Comparison of ENCODE assay signal across 9 cellular contexts in the genomic region with DNA sequence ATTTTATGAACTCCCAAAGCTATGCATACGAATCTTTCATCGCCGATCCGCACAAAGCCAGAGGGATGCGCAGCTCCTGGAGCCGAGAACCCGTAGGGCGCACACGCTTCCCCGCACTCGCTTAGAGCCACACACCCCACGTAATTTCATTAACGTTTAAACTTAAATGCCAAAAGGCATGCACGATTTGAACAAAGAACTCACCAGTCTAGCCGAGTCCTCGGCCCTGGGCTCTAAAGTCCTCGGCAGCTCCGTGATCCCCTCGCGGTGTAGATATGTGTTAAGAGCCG. TPM values are rescaled to one million over a fixed set of nuclear protein-coding genes. Genes with fewer than 3 reads are reported as not detected.
DNase-seq lines count a peak whose midpoint lies in the region; ATAC-seq, FAIRE-seq and TF ChIP-seq lines count a peak whose summit lies in the region.
"Had no signal": no experiment of that assay in that cellular context is flagged by ENCODE, and none has a peak within 500 bp of the region (broad histone marks: within the 10 kb centered on the region; RNA-seq: fewer than 3 reads in every experiment).

No MANE protein-coding gene starts in this region.

- TF ChIP-seq POLR2A in right lobe of liver (IDR thresholded peaks at IDR 0.05): no peak
- no peak for TF ChIP-seq POLR2A in tibial nerve (IDR thresholded peaks at IDR 0.05)

- no peaks in the 10 kb centered on the region for H3K36me3 ChIP-seq in bronchial epithelial cell (ENCODE audit: control insufficient read depth, insufficient read depth, low read length)
- H3K36me3 ChIP-seq in right lobe of liver: no peaks in the 10 kb centered on the region
- H3K36me3 ChIP-seq in tibial nerve: no peaks in the 10 kb centered on the region

- H3K27me3 Mint-ChIP-seq in activated CD4-positive, alpha-beta T cell treated with anti-CD3 and anti-CD28 coated beads for 36 hours: peaks cover 59% of the 10 kb centered on the region

- H3K27ac ChIP-seq in right lobe of liver: peak overlapping the region; percentile 85 to 93 (median 87)
- H3K27ac ChIP-seq in tibial nerve: peak overlapping the region; percentile 84 to 97 (median 87)

- POLR2A ChIA-PET in activated CD4-positive, alpha-beta T cell treated with anti-CD3 and anti-CD28 coated beads for 36 hours (lab: Charles Lee): no interaction called here

- H3K27me3 ChIP-seq in bronchial epithelial cell (ENCODE audit: control insufficient read depth, insufficient read depth, low read length) (no peaks in the 10 kb centered on the region), right lobe of liver (no peaks in the 10 kb centered on the region), tibial nerve (no peaks in the 10 kb centered on the region)

- intact Hi-C loops in activated CD4-positive, alpha-beta T cell treated with anti-CD3 and anti-CD28 coated beads for 36 hours (cut with DNase I, micrococcal nuclease): no loop called here
- intact Hi-C loops in right lobe of liver (cut with DNase I): no loop called here

- H3K4me1 ChIP-seq in right lobe of liver (peaks cover 0 to 12% (median 0%) of the 10 kb centered on the region in 4 donors), tibial nerve (peaks cover 0 to 43% (median 0%) of the 10 kb centered on the region in 4 donors)

- no peak overlapping the region for H3K27ac Mint-ChIP-seq in activated CD4-positive, alpha-beta T cell treated with anti-CD3 and anti-CD28 coated beads for 36 hours

- TF ChIP-seq CTCF in bronchial epithelial cell (IDR thresholded peaks at IDR 0.05; ENCODE audit: insufficient read depth, low read length, severe bottlenecking) (no peak), right lobe of liver (IDR thresholded peaks at IDR 0.05) (peak in 1 of 4 donors; percentile 0), tibial nerve (IDR thresholded peaks at IDR 0.05) (no peak)

- no peaks in the 10 kb centered on the region for H3K9me3 ChIP-seq in right lobe of liver
- H3K9me3 ChIP-seq in tibial nerve: no peaks in the 10 kb centered on the region

- CTCF ChIA-PET in activated CD4-positive, alpha-beta T cell treated with anti-CD3 and anti-CD28 coated beads for 36 hours (lab: Charles Lee): interaction anchor here (0.6 kb wide), 1 partner anchor 1442 kb away, joined by 4 read pairs; no protein-coding TSS in a partner anchor

- DNase-seq in activated CD4-positive, alpha-beta T cell treated with anti-CD3 and anti-CD28 coated beads for 36 hours: no peak
- DNase-seq in activated CD4-positive, alpha-beta T cell treated with anti-CD3 and anti-CD28 coated beads for 1 hour: no peak
- no peak for DNase-seq in bronchial epithelial cell (ENCODE audit: low read depth)
- DNase-seq in right lobe of liver: no peak
- DNase-seq in tibial nerve (ENCODE audit: low spot score in 2 of 2): no peak
- no peak for DNase-seq in COR-L47 (lab: John Stamatoyannopoulos, UW)
- DNase-seq: activated T-cell treated with anti-CD3 and anti-CD28 coated beads, Interleukin-2, amount 50 U/mL, for 1 hour had no signal

- no peak for FAIRE-seq in bronchial epithelial cell (lab: Jason Lieb, UNC)

- WGBS in right lobe of liver (ENCODE audit: insufficient coverage, low coverage, low lambda C conversion rate, missing lambda C conversion rate): 0% methylated on average over 21 of the region's 21 CpGs
- 0 to 3% methylated on average over 21 of the region's 21 CpGs for WGBS in tibial nerve, 2 donors

- no peak overlapping the region for H3K4me3 Mint-ChIP-seq in activated CD4-positive, alpha-beta T cell treated with anti-CD3 and anti-CD28 coated beads for 36 hours

- no peaks in the 10 kb centered on the region for H3K36me3 Mint-ChIP-seq in activated CD4-positive, alpha-beta T cell treated with anti-CD3 and anti-CD28 coated beads for 36 hours (ENCODE audit: low read depth)

- TF ChIP-seq EP300 in tibial nerve (IDR thresholded peaks at IDR 0.05): no peak

- no peaks in the 10 kb centered on the region for H3K9me3 Mint-ChIP-seq in activated CD4-positive, alpha-beta T cell treated with anti-CD3 and anti-CD28 coated beads for 36 hours (ENCODE audit: low read depth)

- H3K4me1 Mint-ChIP-seq in activated CD4-positive, alpha-beta T cell treated with anti-CD3 and anti-CD28 coated beads for 36 hours: peaks cover 19% of the 10 kb centered on the region

- H3K4me3 ChIP-seq in bronchial epithelial cell (ENCODE audit: low read depth, low read length): peak overlapping the region; percentile 61
- peak overlapping the region; percentile 63 to 88 (median 72) for H3K4me3 ChIP-seq in right lobe of liver
- H3K4me3 ChIP-seq in tibial nerve: peak overlapping the region; percentile 63 to 93 (median 73)

- ATAC-seq in activated CD4-positive, alpha-beta T cell treated with anti-CD3 and anti-CD28 coated beads for 36 hours: peak; percentile 23
- peak in 2 of 4 donors; percentile 1 to 3 for ATAC-seq in right lobe of liver
- no peak for ATAC-seq in HG03139 (IDR thresholded peaks at IDR 0.05; ENCODE audit: unreplicated experiment)
- no peak for ATAC-seq in GM19328 (IDR thresholded peaks at IDR 0.05; ENCODE audit: unreplicated experiment)

RNA-seq across cellular contexts. Expression of a gene that starts 2.4 kb away (rescaled TPM):
- under 1 TPM; 0.02 to 0.05 TPM for total RNA-seq in activated CD4-positive, alpha-beta T cell treated with anti-CD3 and anti-CD28 coated beads for 36 hours
- total RNA-seq in bronchial epithelial cell (237 and 301 TPM in 2 replicates), right lobe of liver (100 to 1,000 TPM in 2 of 6 experiments, 10 to 100 TPM in 4; 32.9 to 173 (median 69.7) TPM), tibial nerve (100 to 1,000 TPM in 1 of 4 donors, 10 to 100 TPM in 3; 85.2 to 119 (median 91.6) TPM)

Comparison
In these comparisons a context has a peak if more than half of its experiments do, and no peak if none do; other contexts are left out.
1. RNA of a gene that starts 2.4 kb away (total RNA-seq): 237 to 301 TPM in bronchial epithelial cell, 85.2 to 119 TPM in tibial nerve and 32.9 to 173 TPM in right lobe of liver; 0.02 to 0.05 TPM in activated CD4-positive, alpha-beta T cell treated with anti-CD3 and anti-CD28 coated beads for 36 hours; every median in the first group is over 10 times any median in the second.
2. Peak in every context shown above with its lines, with median percentiles within 50 percentile points of each other: H3K4me3 ChIP-seq.